In genomic region chr9:33158555-33159057, GRCh38 we compare ENCODE assay signal across 8 cellular contexts. TPM values are rescaled to one million over a fixed set of nuclear protein-coding genes. Genes with fewer than 3 reads are reported as not detected.
A peak's percentile ranks its signal among the peaks of the same experiment; 100 is the strongest.
DNase-seq lines count a peak whose midpoint lies in the region; ATAC-seq and TF ChIP-seq lines count a peak whose summit lies in the region.

No MANE protein-coding gene starts in this region.

- no peaks in the 10 kb centered on the region for H3K27me3 Mint-ChIP-seq in activated T-cell treated with anti-CD3 and anti-CD28 coated beads, Interleukin-2, amount 50 U/mL, for 4 hours (ENCODE audit: low read depth)
- no peaks in the 10 kb centered on the region for H3K27me3 Mint-ChIP-seq in T-cell
- no peaks in the 10 kb centered on the region for H3K27me3 Mint-ChIP-seq in type B pancreatic cell

- H3K27ac ChIP-seq in right lobe of liver = peak overlapping the region; percentile 71 to 99 (median 99)

- no peaks in the 10 kb centered on the region for H3K36me3 ChIP-seq in right lobe of liver

- POLR2A ChIA-PET in T-cell (lab: Charles Lee) = interaction anchor here in 1 of 2 donors (1.6 to 3.3 kb wide), 4 partner anchors 8 to 134 kb away, joined by 4 to 17 read pairs (median 8); partner anchors contain the start of gene DNAJA1

- no peak for ATAC-seq in activated T-cell treated with anti-CD3 and anti-CD28 coated beads, Interleukin-2, amount 50 U/mL, for 4 hours
- ATAC-seq in T-cell (replicated peaks in 1 of 4) = peak in 3 of 4 experiments; percentile 4 to 22 (median 13)
- no peak for ATAC-seq in right lobe of liver

- 20% methylated on average over 3 of the region's 3 CpGs for WGBS in right lobe of liver (ENCODE audit: insufficient coverage, low coverage, low lambda C conversion rate, missing lambda C conversion rate)

- no peak for DNase-seq in activated T-cell treated with anti-CD3 and anti-CD28 coated beads, Interleukin-2, amount 50 U/mL, for 4 hours
- DNase-seq in activated T-cell treated with anti-CD3 and anti-CD28 coated beads, Interleukin-2, amount 50 U/mL, for 1 hour = no peak
- DNase-seq in T-cell (no peak), right lobe of liver (no peak), type B pancreatic cell (ENCODE audit: extremely low spot score, unreplicated experiment) (no peak), NCI-H69 (lab: John Stamatoyannopoulos, UW) (no peak), OCI-M1 (lab: John Stamatoyannopoulos, UW) (no peak), iPS-NIHi11 (ENCODE audit: low spot score) (no peak)

- H3K9me3 Mint-ChIP-seq in activated T-cell treated with anti-CD3 and anti-CD28 coated beads, Interleukin-2, amount 50 U/mL, for 4 hours = peaks cover under 1% of the 10 kb centered on the region
- H3K9me3 Mint-ChIP-seq in T-cell (no peaks in the 10 kb centered on the region), type B pancreatic cell (no peaks in the 10 kb centered on the region)

- no peak for TF ChIP-seq POLR2A in right lobe of liver (IDR thresholded peaks at IDR 0.05)

- H3K4me1 Mint-ChIP-seq in activated T-cell treated with anti-CD3 and anti-CD28 coated beads, Interleukin-2, amount 50 U/mL, for 4 hours (ENCODE audit: low read depth) = peaks cover 91% of the 10 kb centered on the region
- H3K4me1 Mint-ChIP-seq in T-cell = peaks cover 91 to 98% (median 93%) of the 10 kb centered on the region in 3 donors
- H3K4me1 Mint-ChIP-seq in type B pancreatic cell (ENCODE audit: unreplicated experiment) = peaks cover 54% of the 10 kb centered on the region

- H3K9me3 ChIP-seq in right lobe of liver = no peaks in the 10 kb centered on the region

- no peak overlapping the region for H3K4me3 ChIP-seq in right lobe of liver

- peaks cover 2% of the 10 kb centered on the region for H3K36me3 Mint-ChIP-seq in activated T-cell treated with anti-CD3 and anti-CD28 coated beads, Interleukin-2, amount 50 U/mL, for 4 hours (ENCODE audit: insufficient read depth)
- H3K36me3 Mint-ChIP-seq in T-cell (peaks cover 3% of the 10 kb centered on the region), type B pancreatic cell (peaks cover 8% of the 10 kb centered on the region)

- no peak for TF ChIP-seq CTCF in right lobe of liver (IDR thresholded peaks at IDR 0.05)
- TF ChIP-seq CTCF in type B pancreatic cell (conservative IDR thresholded peaks at IDR 0.05) = no peak

- H3K4me1 ChIP-seq in right lobe of liver = peaks cover 2 to 88% (median 39%) of the 10 kb centered on the region in 4 donors

- intact Hi-C loops in right lobe of liver (cut with DNase I) = no loop called here

- peak overlapping the region; percentile 94 to 96 for H3K27ac Mint-ChIP-seq in T-cell
- H3K27ac Mint-ChIP-seq in type B pancreatic cell = peak overlapping the region; percentile 98

- CTCF ChIA-PET in T-cell (lab: Charles Lee) = interaction anchor here in 1 of 2 donors (1.4 to 2.0 kb wide), 2 partner anchors 9 to 17 kb away, joined by 4 read pairs; partner anchors contain the start of gene B4GALT1

- peak overlapping the region; percentile 78 for H3K4me3 Mint-ChIP-seq in activated T-cell treated with anti-CD3 and anti-CD28 coated beads, Interleukin-2, amount 50 U/mL, for 4 hours
- H3K4me3 Mint-ChIP-seq in T-cell (peak overlapping the region; percentile 63 to 96 (median 76)), type B pancreatic cell (peak overlapping the region; percentile 45)

- H3K27me3 ChIP-seq in right lobe of liver = no peaks in the 10 kb centered on the region

RNA-seq across cellular contexts. Expression of gene B4GALT1, which starts 8.5 kb away (rescaled TPM):
- total RNA-seq in activated T-cell treated with anti-CD3 and anti-CD28 coated beads, Interleukin-2, amount 50 U/mL, for 4 hours = 10 to 100 TPM; 30.2 to 43.4 (median 32.0) TPM
- 10 to 100 TPM; 33.2 to 85.3 (median 44.1) TPM for total RNA-seq in T-cell
- total RNA-seq in right lobe of liver = 100 to 1,000 TPM in 1 of 6 experiments, 10 to 100 TPM in 5; 48.5 to 145 (median 79.5) TPM
- total RNA-seq in type B pancreatic cell (ENCODE audit: low replicate concordance) = 91.9 and 150 TPM in 2 replicates

Comparison
In these comparisons a context has a peak if more than half of its experiments do, and no peak if none do; other contexts are left out.
1. ATAC-seq: peak in T-cell (3 of 4); none in activated T-cell treated with anti-CD3 and anti-CD28 coated beads, Interleukin-2, amount 50 U/mL, for 4 hours (0 of 2) and right lobe of liver (0 of 4).
2. Peak in every context shown above with its lines, with median percentiles within 50 percentile points of each other: H3K4me3 Mint-ChIP-seq.